Comparison of ENCODE assay signal across 12 cellular contexts in the genomic region with DNA sequence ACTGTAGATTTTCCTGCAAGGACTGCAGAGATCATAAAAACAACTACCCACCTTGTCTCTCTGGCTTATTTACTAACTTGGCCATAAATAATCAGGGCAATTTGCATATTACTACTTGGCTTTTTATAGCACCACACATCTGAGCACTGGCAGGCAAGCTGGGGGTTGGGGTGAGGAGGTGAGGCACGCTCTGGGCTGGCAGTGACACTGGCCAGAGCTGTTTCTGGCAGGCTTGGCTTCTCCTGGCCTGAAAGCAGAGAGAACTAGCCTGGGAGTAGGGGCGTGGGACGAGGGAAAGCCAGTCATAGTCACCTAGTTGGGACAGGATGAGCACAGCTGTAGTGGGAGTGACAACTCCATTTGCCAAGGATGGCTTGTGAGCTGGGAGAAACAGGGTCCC.
"Had no signal": no experiment of that assay in that cellular context is flagged by ENCODE, and none has a peak within 500 bp of the region (broad histone marks: within the 10 kb centered on the region; RNA-seq: fewer than 3 reads in every experiment).

No MANE protein-coding gene starts in this region.

- H3K4me3 ChIP-seq: skin epidermis, suprapubic skin had no signal

- H3K27ac ChIP-seq: skin epidermis, suprapubic skin had no signal

- H3K36me3 ChIP-seq: suprapubic skin had no signal

- ATAC-seq: activated CD4-positive, CD25-positive, alpha-beta regulatory T cell treated with anti-CD3 and anti-CD28 coated beads, Interleukin-2, amount 50 U/mL, for 24 hours; effector memory CD8-positive, alpha-beta T cell; natural killer cell; stimulated activated naive CD8-positive, alpha-beta T cell treated with anti-CD3 and anti-CD28 coated beads, Interleukin-15, Interleukin-2, amounts not matched to agents 100 U/mL and 50 U/mL, for 24 hours had no signal

- DNase-seq: activated CD4-positive, alpha-beta T cell treated with anti-CD3 and anti-CD28 coated beads, Interleukin-2, amount 50 U/mL, for 1 hour; activated CD8-positive, alpha-beta memory T cell treated with anti-CD3 and anti-CD28 coated beads for 24 hours; activated naive CD8-positive, alpha-beta T cell treated with anti-CD3 and anti-CD28 coated beads, Interleukin-2, amount 10 ng/mL, durations not matched to agents 7 days and 5 days; dermis blood vessel endothelial cell; effector memory CD8-positive, alpha-beta T cell; natural killer cell; stimulated activated naive CD8-positive, alpha-beta T cell treated with anti-CD3 and anti-CD28 coated beads, Interleukin-15, Interleukin-2, amounts not matched to agents 100 U/mL and 50 U/mL, for 24 hours; T-helper 1 cell; T1000 had no signal

- H3K9me3 ChIP-seq: suprapubic skin had no signal

- H3K4me1 ChIP-seq: suprapubic skin had no signal
